In genomic region chr7:109552017-109552416, GRCh38 we compare ENCODE assay signal across 22 cellular contexts.
"Had no signal": no experiment of that assay in that cellular context is flagged by ENCODE, and none has a peak within 500 bp of the region (broad histone marks: within the 10 kb centered on the region; RNA-seq: fewer than 3 reads in every experiment).

No MANE protein-coding gene starts in this region.

- DNase-seq: activated CD4-positive, alpha-beta T cell treated with anti-CD3 and anti-CD28 coated beads, Interleukin-2, amount 50 U/mL, for 1 hour; activated CD4-positive, CD25-positive, alpha-beta regulatory T cell treated with anti-CD3 and anti-CD28 coated beads, Interleukin-2, amount 50 U/mL, for 72 hours; activated T-cell treated with anti-CD3 and anti-CD28 coated beads, Interleukin-2, amount 50 U/mL, for 1 hour; brain microvascular endothelial cell; central memory CD4-positive, alpha-beta T cell; effector memory CD8-positive, alpha-beta T cell; head of caudate nucleus; hypothalamus; left cardiac atrium; psoas muscle; stimulated activated CD4-positive, alpha-beta T cell treated with anti-CD3 and anti-CD28 coated beads, Interleukin-2, amount 100 ng/mL, for 24 hours; stimulated activated naive CD8-positive, alpha-beta T cell treated with anti-CD3 and anti-CD28 coated beads, Interleukin-15, amount 100 ng/mL, for 72 hours; tibial artery; WERI-Rb-1 had no signal

- ATAC-seq: activated naive CD4-positive, alpha-beta T cell treated with anti-CD3 and anti-CD28 coated beads, Interleukin-2, amount 50 U/mL, for 72 hours; activated T-helper 17 cell treated with anti-CD3 and anti-CD28 coated beads, Interleukin-2, amount 50 U/mL, for 72 hours; effector memory CD8-positive, alpha-beta T cell; gastroesophageal sphincter; left cardiac atrium; pancreas; psoas muscle; stimulated activated effector memory CD8-positive, alpha-beta T cell treated with anti-CD3 and anti-CD28 coated beads, Interleukin-12 subunit alpha, Interleukin-12 subunit beta, amount 100 ng/mL, for 72 hours; stimulated activated naive CD8-positive, alpha-beta T cell treated with anti-CD3 and anti-CD28 coated beads, Interleukin-15, amount 100 ng/mL, for 72 hours had no signal

- H3K27me3 ChIP-seq: ascending aorta, brain microvascular endothelial cell, gastroesophageal sphincter, pancreas, right atrium auricular region, tibial artery had no signal

- H3K27ac ChIP-seq: ascending aorta, brain microvascular endothelial cell, gastroesophageal sphincter, pancreas, psoas muscle, right atrium auricular region, skin epidermis, tibial artery, WERI-Rb-1 had no signal

- H3K36me3 ChIP-seq: ascending aorta, brain microvascular endothelial cell, gastroesophageal sphincter, pancreas, right atrium auricular region, tibial artery, WERI-Rb-1 had no signal

- H3K9me3 ChIP-seq: ascending aorta, pancreas had no signal

- H3K4me3 ChIP-seq: ascending aorta, gastroesophageal sphincter, pancreas, psoas muscle, right atrium auricular region, skin epidermis, tibial artery had no signal

- H3K4me1 ChIP-seq: ascending aorta, gastroesophageal sphincter, pancreas, psoas muscle, right atrium auricular region, tibial artery had no signal
